In genomic region chr3:2920103-2920502, GRCh38 we compare ENCODE assay signal across 22 cellular contexts.
A peak's percentile ranks its signal among the peaks of the same experiment; 100 is the strongest.
DNase-seq lines count a peak whose midpoint lies in the region; ATAC-seq and TF ChIP-seq lines count a peak whose summit lies in the region.
"Had no signal": no experiment of that assay in that cellular context is flagged by ENCODE, and none has a peak within 500 bp of the region (broad histone marks: within the 10 kb centered on the region; RNA-seq: fewer than 3 reads in every experiment).

No MANE protein-coding gene starts in this region.

- ATAC-seq in GM19023 (IDR thresholded peaks at IDR 0.05; ENCODE audit: unreplicated experiment), result peak; percentile 58
- ATAC-seq in GM21576 (IDR thresholded peaks at IDR 0.05; ENCODE audit: unreplicated experiment), result peak; percentile 72
- peak; percentile 53 for ATAC-seq in HG03095 (IDR thresholded peaks at IDR 0.05; ENCODE audit: unreplicated experiment)
- no peak for ATAC-seq in T-cell (replicated peaks in 1 of 4)
- ATAC-seq: activated T-cell treated with anti-CD3 and anti-CD28 coated beads, Interleukin-2, amount 50 U/mL, for 4 hours; gastrocnemius medialis; HepG2 had no signal

- H3K27me3 ChIP-seq in Peyer's patch, result no peaks in the 10 kb centered on the region
- H3K27me3 ChIP-seq in testis, result no peaks in the 10 kb centered on the region
- H3K27me3 ChIP-seq: brain microvascular endothelial cell, gastrocnemius medialis, MG63, spleen had no signal

- H3K4me1 Mint-ChIP-seq in T-cell, result no peaks in the 10 kb centered on the region

- POLR2A ChIA-PET in T-cell (lab: Charles Lee), result no interaction called here

- H3K36me3 ChIP-seq in Peyer's patch, result no peaks in the 10 kb centered on the region
- H3K36me3 ChIP-seq in testis (ENCODE audit: low read depth, missing control alignments), result no peaks in the 10 kb centered on the region
- H3K36me3 ChIP-seq: brain microvascular endothelial cell, gastrocnemius medialis, MG63, spleen, thoracic aorta had no signal

- CTCF ChIA-PET in T-cell (lab: Charles Lee), result no interaction called here

- WGBS in testis, 2 donors, result 76 to 96% methylated on average over 1 of the region's 1 CpG

- no peak overlapping the region for H3K4me3 Mint-ChIP-seq in T-cell
- H3K4me3 Mint-ChIP-seq: activated CD4-positive, alpha-beta memory T cell treated with anti-CD3 and anti-CD28 coated beads for 36 hours; activated T-cell treated with anti-CD3 and anti-CD28 coated beads, Interleukin-2, amount 50 U/mL, for 4 hours; mesothelial cell of epicardium had no signal

- H3K4me3 ChIP-seq in Peyer's patch (no peak overlapping the region), testis (no peak overlapping the region)
- H3K4me3 ChIP-seq: gastrocnemius medialis, MG63, spleen, thoracic aorta had no signal

- DNase-seq in MV-4-11 (lab: John Stamatoyannopoulos, UW) (peak; percentile 87), Peyer's patch (no peak), T-cell (no peak), testis (no peak)
- DNase-seq: activated CD4-positive, alpha-beta memory T cell treated with anti-CD3 and anti-CD28 coated beads for 36 hours; activated T-cell treated with anti-CD3 and anti-CD28 coated beads, Interleukin-2, amount 50 U/mL, for 4 hours; brain microvascular endothelial cell; cortex of kidney; gastrocnemius medialis; HCEC 1CT; MG63; NCI-H1930; NCI-H446; RPMI8226; spleen; SW 1271 had no signal

- no peaks in the 10 kb centered on the region for H3K36me3 Mint-ChIP-seq in T-cell
- H3K36me3 Mint-ChIP-seq: activated CD4-positive, alpha-beta memory T cell treated with anti-CD3 and anti-CD28 coated beads for 36 hours had no signal

- H3K9me3 ChIP-seq in Peyer's patch (no peaks in the 10 kb centered on the region), testis (no peaks in the 10 kb centered on the region)
- H3K9me3 ChIP-seq: gastrocnemius medialis, MG63, spleen, thoracic aorta had no signal

- H3K9me3 Mint-ChIP-seq in T-cell, result peaks cover 0 to 5% (median 3%) of the 10 kb centered on the region in 3 donors
- H3K9me3 Mint-ChIP-seq: activated T-cell treated with anti-CD3 and anti-CD28 coated beads, Interleukin-2, amount 50 U/mL, for 4 hours had no signal

- intact Hi-C loops in testis (cut with DNase I; ENCODE audit: low total_unique reads), result no loop called here

- TF ChIP-seq CTCF in Peyer's patch (IDR thresholded peaks at IDR 0.05), result no peak
- no peak for TF ChIP-seq CTCF in testis (IDR thresholded peaks at IDR 0.05)

- no peak overlapping the region for H3K27ac Mint-ChIP-seq in T-cell
- H3K27ac Mint-ChIP-seq: activated CD4-positive, alpha-beta memory T cell treated with anti-CD3 and anti-CD28 coated beads for 36 hours; mesothelial cell of epicardium had no signal

- peaks cover 0 to 4% of the 10 kb centered on the region in 2 donors for H3K27me3 Mint-ChIP-seq in T-cell
- H3K27me3 Mint-ChIP-seq: activated CD4-positive, alpha-beta memory T cell treated with anti-CD3 and anti-CD28 coated beads for 36 hours had no signal

- no peak overlapping the region for H3K27ac ChIP-seq in Peyer's patch
- no peak overlapping the region for H3K27ac ChIP-seq in testis
- H3K27ac ChIP-seq: brain microvascular endothelial cell, gastrocnemius medialis, spleen, thoracic aorta had no signal

- TF ChIP-seq POLR2A in Peyer's patch (IDR thresholded peaks at IDR 0.05) (no peak), testis (IDR thresholded peaks at IDR 0.05) (no peak)

- no peaks in the 10 kb centered on the region for H3K4me1 ChIP-seq in Peyer's patch
- H3K4me1 ChIP-seq in testis, result no peaks in the 10 kb centered on the region
- H3K4me1 ChIP-seq: gastrocnemius medialis, spleen had no signal

Comparison
In these comparisons a context has a peak if more than half of its experiments do, and no peak if none do; other contexts are left out.
1. ATAC-seq: peak in GM19023 (single experiment), GM21576 (single experiment) and HG03095 (single experiment); none in T-cell (0 of 4).